ENCODE assay signal across 6 cellular contexts in genomic region chr19:50512112-50512998, GRCh38.
DNase-seq lines count a peak whose midpoint lies in the region; TF ChIP-seq lines count a peak whose summit lies in the region.

No MANE protein-coding gene starts in this region.

- H3K4me3 ChIP-seq in fibroblast of pulmonary artery (replicated peaks; ENCODE audit: low read depth, low read length), result peak overlapping the region; percentile 95

- H3K27ac ChIP-seq in substantia nigra (ENCODE audit: low read depth, low read length, poor library complexity, severe bottlenecking), result peak overlapping the region; percentile 98

- TF ChIP-seq CTCF in fibroblast of pulmonary artery (IDR thresholded peaks at IDR 0.05; ENCODE audit: low read length, missing control alignments), result no peak

- DNase-seq in activated effector memory CD4-positive, alpha-beta T cell treated with anti-CD3 and anti-CD28 coated beads, Interleukin-2, amount 50 U/mL, for 16 hours, result peak; percentile 62
- DNase-seq in activated effector memory CD4-positive, alpha-beta T cell treated with Interleukin-2 at 50 U/mL for 16 hours, result no peak
- DNase-seq in fibroblast of pulmonary artery (ENCODE audit: low read depth), result no peak
- DNase-seq in substantia nigra (lab: John Stamatoyannopoulos, UW), result peak in 3 of 49 donors; percentile 33 to 44 (median 39)
- no peak for DNase-seq in amniotic stem cell (lab: John Stamatoyannopoulos, UW)
- DNase-seq in T-helper 1 cell, result no peak
